Comparison of ENCODE assay signal across 1 cellular context in the genomic region with DNA sequence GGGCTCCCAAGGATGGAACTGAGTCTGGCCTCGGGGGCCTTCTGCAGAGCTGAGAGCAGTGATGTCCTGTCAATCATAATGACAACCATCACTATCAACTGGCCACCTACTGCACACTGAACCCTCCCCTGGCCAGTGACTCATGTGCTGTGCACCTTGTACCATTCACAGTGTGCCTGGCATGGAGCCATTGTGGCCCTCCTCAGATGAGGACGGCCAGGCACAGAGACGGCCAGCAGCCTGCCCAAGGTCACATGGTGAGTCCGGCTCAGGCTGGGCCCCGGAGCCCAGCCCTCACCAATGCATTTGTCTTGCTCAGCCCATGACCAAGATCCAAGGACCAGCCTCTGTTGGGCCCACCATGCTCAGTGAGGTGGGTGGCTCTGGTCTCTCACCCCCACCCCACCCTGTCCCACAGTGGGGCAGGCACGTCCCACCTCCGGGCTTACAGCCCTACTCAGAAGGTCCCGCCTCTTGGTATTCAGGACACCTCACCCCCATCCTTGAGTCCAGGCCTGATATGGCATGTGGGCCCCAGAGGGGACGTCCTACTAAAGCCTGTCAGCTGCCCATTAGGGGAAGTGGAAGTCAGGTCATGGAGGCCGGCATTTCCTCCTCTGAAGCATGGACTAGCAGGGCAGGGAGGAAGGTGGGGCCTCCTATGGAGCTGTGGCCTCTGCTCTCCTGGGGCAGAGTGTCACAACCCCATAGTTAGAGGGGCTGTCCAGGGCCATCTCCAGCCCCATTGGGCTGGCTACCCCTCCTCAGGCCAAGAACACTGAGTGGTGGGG.
TF ChIP-seq lines count a peak whose summit lies in the region.

No MANE protein-coding gene starts in this region.

TF ChIP-seq in H1, 55 proteins besides CTCF, POLR2A, EP300 and RAD21:
- TF ChIP-seq BACH1 (IDR thresholded peaks at IDR 0.05; ENCODE audit: low read length): no peak
- no peak for TF ChIP-seq GABPA (IDR thresholded peaks at IDR 0.05; ENCODE audit: borderline replicate concordance, insufficient read depth, low read length)
- no peak for TF ChIP-seq MAFK (IDR thresholded peaks at IDR 0.05; ENCODE audit: low read depth, low read length)
- TF ChIP-seq BRCA1 (IDR thresholded peaks at IDR 0.05; ENCODE audit: low read depth, low read length): no peak
- TF ChIP-seq, protein P1, sequence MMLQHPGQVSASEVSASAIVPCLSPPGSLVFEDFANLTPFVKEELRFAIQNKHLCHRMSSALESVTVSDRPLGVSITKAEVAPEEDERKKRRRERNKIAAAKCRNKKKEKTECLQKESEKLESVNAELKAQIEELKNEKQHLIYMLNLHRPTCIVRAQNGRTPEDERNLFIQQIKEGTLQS (IDR thresholded peaks at IDR 0.05; ENCODE audit: insufficient read depth, low read depth, low read length): no peak
- TF ChIP-seq EGR1 (IDR thresholded peaks at IDR 0.05; ENCODE audit: borderline replicate concordance, low read depth, low read length): no peak
- no peak for TF ChIP-seq HDAC6 (IDR thresholded peaks at IDR 0.05; ENCODE audit: low read depth, low read length)
- TF ChIP-seq ASH2L (IDR thresholded peaks at IDR 0.05; ENCODE audit: low read length): no peak
- no peak for TF ChIP-seq RFX5 (IDR thresholded peaks at IDR 0.05; ENCODE audit: borderline replicate concordance, low read depth, low read length)
- TF ChIP-seq TAF7 (optimal IDR thresholded peaks at IDR 0.05; ENCODE audit: borderline replicate concordance, low read depth, low read length): no peak
- no peak for TF ChIP-seq BCL11A (IDR thresholded peaks at IDR 0.05; ENCODE audit: low read depth in 2 of 2, low read length in 2 of 2)
- TF ChIP-seq SIRT6 (IDR thresholded peaks at IDR 0.05; ENCODE audit: low read length): no peak
- no peak for TF ChIP-seq CTBP2 (IDR thresholded peaks at IDR 0.05; ENCODE audit: borderline replicate concordance, insufficient read depth, insufficient read length, low read length)
- no peak for TF ChIP-seq KDM1A (IDR thresholded peaks at IDR 0.05; ENCODE audit: borderline replicate concordance, low read length)
- TF ChIP-seq CHD1 (IDR thresholded peaks at IDR 0.05; ENCODE audit: low read depth, low read length): no peak
- TF ChIP-seq USF2 (IDR thresholded peaks at IDR 0.05; ENCODE audit: low read length): no peak
- TF ChIP-seq SAP30 (IDR thresholded peaks at IDR 0.05; ENCODE audit: insufficient read depth, insufficient replicate concordance, low read length): no peak
- no peak for TF ChIP-seq TCF12 (IDR thresholded peaks at IDR 0.05; ENCODE audit: low read depth, low read length)
- no peak for TF ChIP-seq NRF1 (IDR thresholded peaks at IDR 0.05; ENCODE audit: low read depth, low read length)
